Comparison of ENCODE assay signal across 8 cellular contexts in the genomic region with DNA sequence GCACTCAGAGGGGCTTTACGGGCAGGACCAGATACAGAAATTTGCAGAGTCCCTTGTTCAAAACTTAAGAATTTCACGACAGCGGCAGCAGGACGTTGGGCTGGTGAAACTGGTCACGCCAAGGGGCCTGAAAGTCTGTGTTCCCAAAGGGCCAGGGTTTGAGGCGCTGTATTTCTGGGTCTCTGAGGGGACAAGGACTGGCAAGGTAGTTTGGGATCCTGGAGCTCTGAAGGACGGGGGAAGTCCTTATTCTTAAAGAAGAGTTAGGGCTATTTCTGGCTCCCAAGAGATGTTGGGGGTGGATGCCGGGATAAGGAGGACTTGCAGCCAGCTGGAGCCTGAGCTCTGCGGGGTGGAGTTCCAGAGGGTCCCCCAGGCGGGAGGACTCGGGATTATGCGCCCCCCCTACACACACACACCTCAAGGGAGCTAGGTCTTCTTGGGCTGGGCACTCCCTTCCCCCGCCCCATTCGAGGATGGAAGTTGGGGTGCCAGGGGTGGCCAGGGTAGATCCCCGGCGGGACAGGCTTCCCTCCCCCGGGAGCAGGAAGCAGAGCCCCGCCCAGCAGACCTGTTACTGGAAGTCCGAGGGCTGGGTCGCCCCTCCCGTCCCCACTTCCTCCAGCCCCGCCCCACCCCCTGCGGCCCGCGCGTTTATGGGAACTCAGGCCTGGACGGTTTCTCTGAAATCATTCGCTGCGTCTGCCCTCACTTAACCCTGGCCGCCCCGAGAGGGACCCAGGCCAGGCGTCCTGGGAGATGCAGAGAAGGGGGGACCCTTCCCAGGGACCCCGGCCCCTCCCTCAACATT. TPM values are rescaled to one million over a fixed set of nuclear protein-coding genes. Genes with fewer than 3 reads are reported as not detected.
A peak's percentile ranks its signal among the peaks of the same experiment; 100 is the strongest.
DNase-seq lines count a peak whose midpoint lies in the region; ATAC-seq and TF ChIP-seq lines count a peak whose summit lies in the region.

No MANE protein-coding gene starts in this region.

- peaks cover 2% of the 10 kb centered on the region for H3K27me3 Mint-ChIP-seq in activated CD4-positive, alpha-beta T cell treated with anti-CD3 and anti-CD28 coated beads, Interleukin-2, amount 10 ng/mL, durations not matched to agents 24 days and 14 days

- peaks cover 54% of the 10 kb centered on the region for H3K36me3 ChIP-seq in lower lobe of right lung

- ATAC-seq in GM19351 (IDR thresholded peaks at IDR 0.05; ENCODE audit: unreplicated experiment): peak; percentile 35
- ATAC-seq in lower lobe of right lung: peak; percentile 85 to 86

- H3K27ac Mint-ChIP-seq in activated CD4-positive, alpha-beta T cell treated with anti-CD3 and anti-CD28 coated beads, Interleukin-2, amount 10 ng/mL, durations not matched to agents 24 days and 14 days: peak overlapping the region; percentile 84

- intact Hi-C loops in activated CD4-positive, alpha-beta T cell treated with anti-CD3 and anti-CD28 coated beads, Interleukin-2, amount 10 ng/mL, durations not matched to agents 24 days and 14 days (cut with micrococcal nuclease): loop anchor here (1.0 to 10.0 kb wide), 5 partner anchors 16 to 989 kb away; a partner anchor contains a TSS
- intact Hi-C loops in dorsolateral prefrontal cortex (cut with DNase I): no loop called here
- intact Hi-C loops in lower lobe of right lung (cut with DNase I): no loop called here

- H3K4me3 ChIP-seq in AG10803 (ENCODE audit: low read length) (peak overlapping the region; percentile 62), dorsolateral prefrontal cortex (peak overlapping the region in 48 of 59 donors; percentile 1 to 68 (median 37)), lower lobe of right lung (peak overlapping the region; percentile 58)

- peaks cover 87% of the 10 kb centered on the region for H3K4me1 ChIP-seq in lower lobe of right lung

- peaks cover 64% of the 10 kb centered on the region for H3K4me1 Mint-ChIP-seq in activated CD4-positive, alpha-beta T cell treated with anti-CD3 and anti-CD28 coated beads, Interleukin-2, amount 10 ng/mL, durations not matched to agents 24 days and 14 days

- H3K9me3 Mint-ChIP-seq in activated CD4-positive, alpha-beta T cell treated with anti-CD3 and anti-CD28 coated beads, Interleukin-2, amount 10 ng/mL, durations not matched to agents 24 days and 14 days: no peaks in the 10 kb centered on the region

- H3K27ac ChIP-seq in dorsolateral prefrontal cortex (peak overlapping the region in 41 of 59 donors; percentile 27 to 86 (median 65)), lower lobe of right lung (peak overlapping the region; percentile 94)

- H3K36me3 Mint-ChIP-seq in activated CD4-positive, alpha-beta T cell treated with anti-CD3 and anti-CD28 coated beads, Interleukin-2, amount 10 ng/mL, durations not matched to agents 24 days and 14 days (ENCODE audit: low read depth): peaks cover 84% of the 10 kb centered on the region

- peak overlapping the region; percentile 95 for H3K4me3 Mint-ChIP-seq in activated CD4-positive, alpha-beta T cell treated with anti-CD3 and anti-CD28 coated beads, Interleukin-2, amount 10 ng/mL, durations not matched to agents 24 days and 14 days

- H3K27me3 ChIP-seq in dorsolateral prefrontal cortex: peaks cover 0 to 2% (median 0%) of the 10 kb centered on the region in 45 donors
- no peaks in the 10 kb centered on the region for H3K27me3 ChIP-seq in lower lobe of right lung (ENCODE audit: low read depth)

- peak; percentile 86 for DNase-seq in AG10803 (ENCODE audit: low read depth)
- peak; percentile 78 for DNase-seq in NCI-H2029 (lab: John Stamatoyannopoulos, UW)
- peak; percentile 95 for DNase-seq in activated CD4-positive, alpha-beta T cell treated with anti-CD3 and anti-CD28 coated beads, Interleukin-2, amount 10 ng/mL, durations not matched to agents 24 days and 14 days
- peak in 3 of 10 donors; percentile 18 to 54 (median 49) for DNase-seq in dorsolateral prefrontal cortex
- peak; percentile 98 for DNase-seq in lower lobe of right lung
- peak; percentile 52 for DNase-seq in stimulated activated CD8-positive, alpha-beta memory T cell treated with anti-CD3 and anti-CD28 coated beads, Interleukin-12 subunit alpha, Interleukin-12 subunit beta, amount 100 ng/mL, for 24 hours (ENCODE audit: extremely low read depth)
- no peak for DNase-seq in ecto neural progenitor cell (ENCODE audit: low spot score)

- H3K9me3 ChIP-seq in lower lobe of right lung: no peaks in the 10 kb centered on the region

- TF ChIP-seq CTCF in AG10803 (conservative IDR thresholded peaks at IDR 0.05; ENCODE audit: low read length) (no peak), dorsolateral prefrontal cortex (IDR thresholded peaks at IDR 0.05 in 54 of 56, conservative IDR thresholded peaks at IDR 0.05 in 2 of 56; ENCODE audit: low read depth in 1 of 56, partially characterized antibody in 56 of 56) (no peak), lower lobe of right lung (IDR thresholded peaks at IDR 0.05) (no peak)

RNA-seq across cellular contexts. Expression of a gene that starts 5.6 kb away (rescaled TPM):
- 66.3 and 73.1 TPM in 2 replicates for total RNA-seq in activated CD4-positive, alpha-beta T cell treated with anti-CD3 and anti-CD28 coated beads, Interleukin-2, amount 10 ng/mL, durations not matched to agents 24 days and 14 days
- 10 to 100 TPM in 70 of 120 experiments, 1 to 10 TPM in 50; 2.5 to 26.7 (median 10.7) TPM for total RNA-seq in dorsolateral prefrontal cortex
- 41.0 TPM for total RNA-seq in lower lobe of right lung

RNA-seq across cellular contexts. Expression of a gene that starts 23.6 kb away (rescaled TPM):
- total RNA-seq in activated CD4-positive, alpha-beta T cell treated with anti-CD3 and anti-CD28 coated beads, Interleukin-2, amount 10 ng/mL, durations not matched to agents 24 days and 14 days: not detected in 2 replicates
- under 1 TPM in 31 of 120 experiments, not detected in 89; 0.31 to 0.90 (median 0.44) TPM for total RNA-seq in dorsolateral prefrontal cortex
- 2.3 TPM for total RNA-seq in lower lobe of right lung

RNA-seq across cellular contexts. Expression of a gene that starts 54.8 kb away (rescaled TPM):
- total RNA-seq in activated CD4-positive, alpha-beta T cell treated with anti-CD3 and anti-CD28 coated beads, Interleukin-2, amount 10 ng/mL, durations not matched to agents 24 days and 14 days: not detected in 2 replicates
- total RNA-seq in dorsolateral prefrontal cortex (10 to 100 TPM in 119 of 120 experiments, 1 to 10 TPM in 1; 9.2 to 58.9 (median 22.6) TPM), lower lobe of right lung (205 TPM)

RNA-seq across cellular contexts. Expression of a gene that starts 55.2 kb away (rescaled TPM):
- not detected in 2 replicates for total RNA-seq in activated CD4-positive, alpha-beta T cell treated with anti-CD3 and anti-CD28 coated beads, Interleukin-2, amount 10 ng/mL, durations not matched to agents 24 days and 14 days
- total RNA-seq in dorsolateral prefrontal cortex: not detected
- total RNA-seq in lower lobe of right lung: not detected

Comparison
In these comparisons a context has a peak if more than half of its experiments do, and no peak if none do; other contexts are left out.
1. RNA of a gene that starts 54.8 kb away (total RNA-seq): 205 TPM in lower lobe of right lung (single experiment) and 9.2 to 58.9 TPM in dorsolateral prefrontal cortex; not detected in activated CD4-positive, alpha-beta T cell treated with anti-CD3 and anti-CD28 coated beads, Interleukin-2, amount 10 ng/mL, durations not matched to agents 24 days and 14 days; every median in the first group is over 10 times any median in the second.
2. Peak in every context shown above with its lines, with median percentiles within 50 percentile points of each other: H3K4me3 ChIP-seq.